Comparison of ENCODE assay signal across 1 cellular context in the genomic region with DNA sequence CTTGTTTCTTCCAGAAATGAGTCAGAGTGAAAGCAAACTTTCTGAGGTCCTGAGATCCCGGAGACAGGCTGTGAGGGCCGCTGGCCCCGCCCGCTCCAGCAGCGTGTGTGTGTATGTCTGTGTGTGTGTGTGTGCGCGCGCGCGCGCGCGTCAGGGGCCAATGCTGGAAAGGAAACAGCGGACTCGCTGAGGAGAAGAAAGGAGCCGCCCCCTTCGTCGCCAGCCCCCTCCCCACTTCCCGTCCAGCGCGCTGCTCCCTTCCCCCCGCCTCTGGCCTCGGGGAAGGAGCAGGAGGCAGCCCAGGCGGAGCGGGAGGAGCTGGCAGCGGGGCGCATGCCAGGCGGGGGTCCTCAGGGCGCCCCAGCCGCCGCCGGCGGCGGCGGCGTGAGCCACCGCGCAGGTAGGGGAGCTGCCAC.
TF ChIP-seq lines count a peak whose summit lies in the region.

A gene (plus strand): TSS at position 256 of the 416 bp plus-strand sequence. CDS start 78 bp downstream, at position 334.

TF ChIP-seq in HEK293, 187 proteins besides CTCF, POLR2A, EP300 and RAD21 (continued from another document):
- TF ChIP-seq, protein P1, sequence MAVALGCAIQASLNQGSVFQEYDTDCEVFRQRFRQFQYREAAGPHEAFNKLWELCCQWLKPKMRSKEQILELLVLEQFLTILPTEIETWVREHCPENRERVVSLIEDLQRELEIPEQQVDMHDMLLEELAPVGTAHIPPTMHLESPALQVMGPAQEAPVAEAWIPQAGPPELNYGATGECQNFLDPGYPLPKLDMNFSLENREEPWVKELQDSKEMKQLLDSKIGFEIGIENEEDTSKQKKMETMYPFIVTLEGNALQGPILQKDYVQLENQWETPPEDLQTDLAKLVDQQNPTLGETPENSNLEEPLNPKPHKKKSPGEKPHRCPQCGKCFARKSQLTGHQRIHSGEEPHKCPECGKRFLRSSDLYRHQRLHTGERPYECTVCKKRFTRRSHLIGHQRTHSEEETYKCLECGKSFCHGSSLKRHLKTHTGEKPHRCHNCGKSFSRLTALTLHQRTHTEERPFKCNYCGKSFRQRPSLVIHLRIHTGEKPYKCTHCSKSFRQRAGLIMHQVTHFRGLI (tag by site-specific recombination; IDR thresholded peaks at IDR 0.05): peak; percentile 28; the same call in 1 of the 2 replicates
- TF ChIP-seq PRDM1 (tag by site-specific recombination; IDR thresholded peaks at IDR 0.05) (peak; percentile 91), ZEB2 (tag by site-specific recombination; IDR thresholded peaks at IDR 0.05) (peak; percentile 88), MEIS1 (CRISPR knock-in tag; IDR thresholded peaks at IDR 0.05; ENCODE audit: borderline replicate concordance) (no peak), ZNF660 (tag by site-specific recombination; IDR thresholded peaks at IDR 0.05) (peak; percentile 92), ZNF426 (tag by site-specific recombination; IDR thresholded peaks at IDR 0.05) (no peak), ZNF292 (tag by site-specific recombination; IDR thresholded peaks at IDR 0.05; ENCODE audit: borderline replicate concordance, low read depth) (no peak), ZBTB48 (tag by site-specific recombination; IDR thresholded peaks at IDR 0.05) (peak; percentile 50; the same call in 1 of the 2 replicates), BCL11A (tag by site-specific recombination; IDR thresholded peaks at IDR 0.05; ENCODE audit: low read depth) (peak; percentile 92), ZNF600 (tag by site-specific recombination; IDR thresholded peaks at IDR 0.05) (no peak), KLF7 (tag by site-specific recombination; IDR thresholded peaks at IDR 0.05; ENCODE audit: borderline replicate concordance) (peak; percentile 94; the same call in 1 of the 2 replicates), ZNF610 (tag by site-specific recombination; IDR thresholded peaks at IDR 0.05; ENCODE audit: borderline replicate concordance) (0 out of 2 replicates have a peak, but pooled peaks have one; percentile 22), ZBTB17 (tag by site-specific recombination; IDR thresholded peaks at IDR 0.05) (peak; percentile 87), HOXD13 (CRISPR knock-in tag; IDR thresholded peaks at IDR 0.05; ENCODE audit: borderline replicate concordance) (no peak), KLF16 (tag by site-specific recombination; IDR thresholded peaks at IDR 0.05) (peak; percentile 96), TCF7L2 (IDR thresholded peaks at IDR 0.05; ENCODE audit: borderline replicate concordance, low read depth, low read length) (peak; percentile 87; the same call in 1 of the 2 replicates), ZBTB21 (tag by site-specific recombination; IDR thresholded peaks at IDR 0.05) (peak; percentile 90), ZBTB8A (tag by site-specific recombination; IDR thresholded peaks at IDR 0.05) (peak; percentile 57), ZNF202 (tag by site-specific recombination; IDR thresholded peaks at IDR 0.05; ENCODE audit: borderline replicate concordance) (no peak), SCRT1 (tag by site-specific recombination; IDR thresholded peaks at IDR 0.05; ENCODE audit: borderline replicate concordance) (no peak)
- TF ChIP-seq, protein P2, sequence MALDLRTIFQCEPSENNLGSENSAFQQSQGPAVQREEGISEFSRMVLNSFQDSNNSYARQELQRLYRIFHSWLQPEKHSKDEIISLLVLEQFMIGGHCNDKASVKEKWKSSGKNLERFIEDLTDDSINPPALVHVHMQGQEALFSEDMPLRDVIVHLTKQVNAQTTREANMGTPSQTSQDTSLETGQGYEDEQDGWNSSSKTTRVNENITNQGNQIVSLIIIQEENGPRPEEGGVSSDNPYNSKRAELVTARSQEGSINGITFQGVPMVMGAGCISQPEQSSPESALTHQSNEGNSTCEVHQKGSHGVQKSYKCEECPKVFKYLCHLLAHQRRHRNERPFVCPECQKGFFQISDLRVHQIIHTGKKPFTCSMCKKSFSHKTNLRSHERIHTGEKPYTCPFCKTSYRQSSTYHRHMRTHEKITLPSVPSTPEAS (tag by site-specific recombination; IDR thresholded peaks at IDR 0.05): peak; percentile 96
- TF ChIP-seq, protein P3, sequence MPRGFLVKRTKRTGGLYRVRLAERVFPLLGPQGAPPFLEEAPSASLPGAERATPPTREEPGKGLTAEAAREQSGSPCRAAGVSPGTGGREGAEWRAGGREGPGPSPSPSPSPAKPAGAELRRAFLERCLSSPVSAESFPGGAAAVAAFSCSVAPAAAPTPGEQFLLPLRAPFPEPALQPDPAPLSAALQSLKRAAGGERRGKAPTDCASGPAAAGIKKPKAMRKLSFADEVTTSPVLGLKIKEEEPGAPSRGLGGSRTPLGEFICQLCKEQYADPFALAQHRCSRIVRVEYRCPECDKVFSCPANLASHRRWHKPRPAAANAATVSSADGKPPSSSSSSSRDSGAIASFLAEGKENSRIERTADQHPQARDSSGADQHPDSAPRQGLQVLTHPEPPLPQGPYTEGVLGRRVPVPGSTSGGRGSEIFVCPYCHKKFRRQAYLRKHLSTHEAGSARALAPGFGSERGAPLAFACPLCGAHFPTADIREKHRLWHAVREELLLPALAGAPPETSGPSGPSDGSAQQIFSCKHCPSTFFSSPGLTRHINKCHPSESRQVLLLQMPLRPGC (tag by site-specific recombination; IDR thresholded peaks at IDR 0.05): peak; percentile 78
- TF ChIP-seq, protein P4, sequence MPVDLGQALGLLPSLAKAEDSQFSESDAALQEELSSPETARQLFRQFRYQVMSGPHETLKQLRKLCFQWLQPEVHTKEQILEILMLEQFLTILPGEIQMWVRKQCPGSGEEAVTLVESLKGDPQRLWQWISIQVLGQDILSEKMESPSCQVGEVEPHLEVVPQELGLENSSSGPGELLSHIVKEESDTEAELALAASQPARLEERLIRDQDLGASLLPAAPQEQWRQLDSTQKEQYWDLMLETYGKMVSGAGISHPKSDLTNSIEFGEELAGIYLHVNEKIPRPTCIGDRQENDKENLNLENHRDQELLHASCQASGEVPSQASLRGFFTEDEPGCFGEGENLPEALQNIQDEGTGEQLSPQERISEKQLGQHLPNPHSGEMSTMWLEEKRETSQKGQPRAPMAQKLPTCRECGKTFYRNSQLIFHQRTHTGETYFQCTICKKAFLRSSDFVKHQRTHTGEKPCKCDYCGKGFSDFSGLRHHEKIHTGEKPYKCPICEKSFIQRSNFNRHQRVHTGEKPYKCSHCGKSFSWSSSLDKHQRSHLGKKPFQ (tag by site-specific recombination; IDR thresholded peaks at IDR 0.05): peak; percentile 41; the same call in 1 of the 2 replicates
- TF ChIP-seq, protein P5, sequence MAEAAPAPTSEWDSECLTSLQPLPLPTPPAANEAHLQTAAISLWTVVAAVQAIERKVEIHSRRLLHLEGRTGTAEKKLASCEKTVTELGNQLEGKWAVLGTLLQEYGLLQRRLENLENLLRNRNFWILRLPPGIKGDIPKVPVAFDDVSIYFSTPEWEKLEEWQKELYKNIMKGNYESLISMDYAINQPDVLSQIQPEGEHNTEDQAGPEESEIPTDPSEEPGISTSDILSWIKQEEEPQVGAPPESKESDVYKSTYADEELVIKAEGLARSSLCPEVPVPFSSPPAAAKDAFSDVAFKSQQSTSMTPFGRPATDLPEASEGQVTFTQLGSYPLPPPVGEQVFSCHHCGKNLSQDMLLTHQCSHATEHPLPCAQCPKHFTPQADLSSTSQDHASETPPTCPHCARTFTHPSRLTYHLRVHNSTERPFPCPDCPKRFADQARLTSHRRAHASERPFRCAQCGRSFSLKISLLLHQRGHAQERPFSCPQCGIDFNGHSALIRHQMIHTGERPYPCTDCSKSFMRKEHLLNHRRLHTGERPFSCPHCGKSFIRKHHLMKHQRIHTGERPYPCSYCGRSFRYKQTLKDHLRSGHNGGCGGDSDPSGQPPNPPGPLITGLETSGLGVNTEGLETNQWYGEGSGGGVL (tag by site-specific recombination; IDR thresholded peaks at IDR 0.05): peak; percentile 93
- TF ChIP-seq, protein P6, sequence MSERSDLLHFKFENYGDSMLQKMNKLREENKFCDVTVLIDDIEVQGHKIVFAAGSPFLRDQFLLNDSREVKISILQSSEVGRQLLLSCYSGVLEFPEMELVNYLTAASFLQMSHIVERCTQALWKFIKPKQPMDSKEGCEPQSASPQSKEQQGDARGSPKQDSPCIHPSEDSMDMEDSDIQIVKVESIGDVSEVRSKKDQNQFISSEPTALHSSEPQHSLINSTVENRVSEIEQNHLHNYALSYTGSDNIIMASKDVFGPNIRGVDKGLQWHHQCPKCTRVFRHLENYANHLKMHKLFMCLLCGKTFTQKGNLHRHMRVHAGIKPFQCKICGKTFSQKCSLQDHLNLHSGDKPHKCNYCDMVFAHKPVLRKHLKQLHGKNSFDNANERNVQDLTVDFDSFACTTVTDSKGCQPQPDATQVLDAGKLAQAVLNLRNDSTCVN (tag by site-specific recombination; optimal IDR thresholded peaks at IDR 0.05): peak; percentile 98
- TF ChIP-seq, protein P7, sequence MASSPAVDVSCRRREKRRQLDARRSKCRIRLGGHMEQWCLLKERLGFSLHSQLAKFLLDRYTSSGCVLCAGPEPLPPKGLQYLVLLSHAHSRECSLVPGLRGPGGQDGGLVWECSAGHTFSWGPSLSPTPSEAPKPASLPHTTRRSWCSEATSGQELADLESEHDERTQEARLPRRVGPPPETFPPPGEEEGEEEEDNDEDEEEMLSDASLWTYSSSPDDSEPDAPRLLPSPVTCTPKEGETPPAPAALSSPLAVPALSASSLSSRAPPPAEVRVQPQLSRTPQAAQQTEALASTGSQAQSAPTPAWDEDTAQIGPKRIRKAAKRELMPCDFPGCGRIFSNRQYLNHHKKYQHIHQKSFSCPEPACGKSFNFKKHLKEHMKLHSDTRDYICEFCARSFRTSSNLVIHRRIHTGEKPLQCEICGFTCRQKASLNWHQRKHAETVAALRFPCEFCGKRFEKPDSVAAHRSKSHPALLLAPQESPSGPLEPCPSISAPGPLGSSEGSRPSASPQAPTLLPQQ (tag by site-specific recombination; IDR thresholded peaks at IDR 0.05): peak; percentile 94
